In the genomic region with DNA sequence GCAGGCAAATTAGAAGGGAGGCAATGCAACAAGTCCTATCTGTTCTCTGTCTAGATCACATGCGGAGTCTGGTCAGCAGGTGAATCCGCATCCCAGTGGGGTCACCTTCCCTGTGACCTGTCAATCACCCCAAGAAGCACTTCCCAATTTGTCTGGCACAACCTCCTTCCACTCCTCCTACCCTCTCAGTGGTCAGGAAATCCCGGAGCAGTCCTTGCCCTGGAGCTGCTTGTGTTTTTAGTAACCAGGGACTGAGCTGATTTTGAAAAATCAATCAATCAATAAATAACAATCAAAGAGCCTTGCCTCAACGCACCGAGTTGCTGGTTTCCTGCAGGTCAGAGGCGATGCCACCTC, we compare ENCODE assay signal across 8 cellular contexts. TPM values are rescaled to one million over a fixed set of nuclear protein-coding genes. Genes with fewer than 3 reads are reported as not detected.
A peak's percentile ranks its signal among the peaks of the same experiment; 100 is the strongest.
DNase-seq lines count a peak whose midpoint lies in the region; ATAC-seq, FAIRE-seq and TF ChIP-seq lines count a peak whose summit lies in the region.

No MANE protein-coding gene starts in this region.

- ATAC-seq in HG03039 (IDR thresholded peaks at IDR 0.05; ENCODE audit: unreplicated experiment) (no peak), HG02870 (IDR thresholded peaks at IDR 0.05; ENCODE audit: unreplicated experiment) (no peak)

- DNase-seq in HK-2 (ENCODE audit: unreplicated experiment) = peak; percentile 14
- no peak for DNase-seq in coronary artery (ENCODE audit: low spot score)
- peak; percentile 52 for DNase-seq in kidney
- no peak for DNase-seq in stomach
- DNase-seq in activated gamma-delta T cell treated with Interleukin-2 at 50 U/mL for 16 hours = no peak
- no peak for DNase-seq in activated effector memory CD4-positive, alpha-beta T cell treated with Interleukin-2 at 50 U/mL for 16 hours

- peak overlapping the region; percentile 81 to 90 for H3K27ac ChIP-seq in coronary artery
- H3K27ac ChIP-seq in kidney (ENCODE audit: low read depth in 2 of 2, low read length in 2 of 2) = peak overlapping the region in 1 of 2 donors; percentile 76
- peak overlapping the region in 4 of 5 donors; percentile 16 to 82 (median 80) for H3K27ac ChIP-seq in stomach

- no peak for TF ChIP-seq EP300 in stomach (IDR thresholded peaks at IDR 0.05)

- H3K9me3 ChIP-seq in kidney (ENCODE audit: control insufficient read depth in 1 of 2, low read length in 2 of 2) (no peaks in the 10 kb centered on the region), stomach (no peaks in the 10 kb centered on the region)

- WGBS in stomach, 5 donors = 15 to 27% (median 22%) methylated on average over 6 of the region's 6 CpGs

- TF ChIP-seq CTCF in coronary artery (IDR thresholded peaks at IDR 0.05) (no peak), kidney (IDR thresholded peaks at IDR 0.05; ENCODE audit: borderline replicate concordance, extremely low read depth, insufficient read depth) (no peak), stomach (IDR thresholded peaks at IDR 0.05) (no peak)

- H3K4me3 ChIP-seq in coronary artery (peak overlapping the region; percentile 89), kidney (ENCODE audit: low read length in 2 of 2) (peak overlapping the region; percentile 77 to 89), stomach (peak overlapping the region; percentile 50 to 61 (median 52))

- H3K36me3 ChIP-seq in kidney (ENCODE audit: control insufficient read depth in 1 of 2, insufficient read depth in 2 of 2, low read length in 2 of 2) (no peaks in the 10 kb centered on the region), stomach (no peaks in the 10 kb centered on the region)

- intact Hi-C loops in kidney (cut with DNase I) (no loop called here), stomach (cut with DNase I; ENCODE audit: low total_unique reads) (no loop called here)

- H3K27me3 ChIP-seq in stomach = peaks cover 0 to 18% (median 10%) of the 10 kb centered on the region in 3 donors

- H3K9ac ChIP-seq in kidney (ENCODE audit: low read length in 2 of 2) = peak overlapping the region in 1 of 2 donors; percentile 79

- no peak for TF ChIP-seq POLR2A in stomach (IDR thresholded peaks at IDR 0.05)

- FAIRE-seq in kidney (lab: Jason Lieb, UNC) = no peak

- peaks cover 3 to 7% of the 10 kb centered on the region in 2 donors for H3K4me1 ChIP-seq in kidney (ENCODE audit: control insufficient read depth in 1 of 2, insufficient read depth in 1 of 2, low read depth in 1 of 2, low read length in 2 of 2)
- H3K4me1 ChIP-seq in stomach = peaks cover 0 to 26% (median 9%) of the 10 kb centered on the region in 4 donors

RNA-seq across cellular contexts. Expression of a gene that starts 0.6 kb away (rescaled TPM):
- 21.2 TPM for total RNA-seq in kidney
- 18.9 TPM for polyA plus RNA-seq in kidney (ENCODE audit: insufficient read depth, low read depth, low replicate concordance)
- 10 to 100 TPM in 3 of 5 donors, 1 to 10 TPM in 2; 1.8 to 28.5 (median 10.1) TPM for total RNA-seq in stomach
- 1 to 10 TPM in 2 of 3 donors, under 1 TPM in 1; 0.73 to 4.0 (median 4.0) TPM for polyA plus RNA-seq in stomach

Comparison
In these comparisons a context has a peak if more than half of its experiments do, and no peak if none do; other contexts are left out.
1. DNase-seq: peak in HK-2 (single experiment) and kidney (single experiment); none in coronary artery (single experiment), stomach (single experiment), activated gamma-delta T cell treated with Interleukin-2 at 50 U/mL for 16 hours (single experiment) and activated effector memory CD4-positive, alpha-beta T cell treated with Interleukin-2 at 50 U/mL for 16 hours (single experiment).
2. Peak in every context shown above with its lines, with median percentiles within 50 percentile points of each other: H3K4me3 ChIP-seq.